Comparison of ENCODE assay signal across 10 cellular contexts in genomic region chr13:75685239-75685697, GRCh38. TPM values are rescaled to one million over a fixed set of nuclear protein-coding genes. Genes with fewer than 3 reads are reported as not detected.
A peak's percentile ranks its signal among the peaks of the same experiment; 100 is the strongest.
DNase-seq lines count a peak whose midpoint lies in the region; ATAC-seq lines count a peak whose summit lies in the region.
"Had no signal": no experiment of that assay in that cellular context is flagged by ENCODE, and none has a peak within 500 bp of the region (broad histone marks: within the 10 kb centered on the region; RNA-seq: fewer than 3 reads in every experiment).

No MANE protein-coding gene starts in this region.

- H3K27me3 ChIP-seq in mesenchymal stem cell (ENCODE audit: control insufficient read depth in 1 of 2, insufficient read depth in 1 of 2, low read length in 2 of 2) = no peaks in the 10 kb centered on the region

- ATAC-seq in GM21447 (IDR thresholded peaks at IDR 0.05; ENCODE audit: unreplicated experiment) (no peak), GM19324 (IDR thresholded peaks at IDR 0.05; ENCODE audit: low FRiP score, unreplicated experiment) (no peak)
- ATAC-seq: activated CD4-positive, CD25-positive, alpha-beta regulatory T cell treated with anti-CD3 and anti-CD28 coated beads, Interleukin-2, amount 50 U/mL, for 24 hours had no signal

- H2BK12ac ChIP-seq in mesenchymal stem cell (ENCODE audit: low read length in 2 of 2) = no peak overlapping the region

- no peak overlapping the region for H3K4me3 ChIP-seq in mesenchymal stem cell (ENCODE audit: insufficient read depth in 1 of 2, low read depth in 1 of 2, low read length in 2 of 2)

- H3K18ac ChIP-seq in mesenchymal stem cell (ENCODE audit: low read depth in 1 of 2, low read length in 2 of 2) = no peak overlapping the region

- H4K91ac ChIP-seq in mesenchymal stem cell (ENCODE audit: low read length) = no peak overlapping the region

- no peak overlapping the region for H2BK120ac ChIP-seq in mesenchymal stem cell (ENCODE audit: low read depth, low read length)

- H3K23ac ChIP-seq in mesenchymal stem cell (ENCODE audit: low read length in 2 of 2) = no peak overlapping the region

- H4K8ac ChIP-seq in mesenchymal stem cell (ENCODE audit: low read length) = no peak overlapping the region

- no peak overlapping the region for H2AFZ ChIP-seq in mesenchymal stem cell (ENCODE audit: low read depth, low read length)

- peak; percentile 68 for DNase-seq in DMS153 (lab: John Stamatoyannopoulos, UW)
- peak; percentile 71 for DNase-seq in HT1080 (ENCODE audit: low read depth)
- peak; percentile 83 for DNase-seq in astrocyte of the hippocampus (ENCODE audit: low read depth, low spot score)
- DNase-seq in mesenchymal stem cell = peak; percentile 90
- DNase-seq in DMS114 treated with DMSO at 0.1 percent for 48 hours (lab: John Stamatoyannopoulos, UW; ENCODE audit: unreplicated experiment) = no peak
- no peak for DNase-seq in substantia nigra (lab: John Stamatoyannopoulos, UW)

- H3K14ac ChIP-seq in mesenchymal stem cell (ENCODE audit: low read length in 2 of 2) = no peak overlapping the region

- no peaks in the 10 kb centered on the region for H3K4me1 ChIP-seq in mesenchymal stem cell (ENCODE audit: control insufficient read depth, insufficient read depth, low read depth, low read length)

- H3K27ac ChIP-seq in mesenchymal stem cell (ENCODE audit: low read length, poor library complexity, severe bottlenecking) (peak overlapping the region; percentile 71), substantia nigra (ENCODE audit: low read depth, low read length, poor library complexity, severe bottlenecking) (no peak overlapping the region)
- H3K27ac ChIP-seq: KMS-11 had no signal

- no peak overlapping the region for H2BK5ac ChIP-seq in mesenchymal stem cell (ENCODE audit: low read depth, low read length, poor library complexity, severe bottlenecking)

- no peaks in the 10 kb centered on the region for H3K9me3 ChIP-seq in mesenchymal stem cell (ENCODE audit: control insufficient read depth, low read length)

- H3K4me2 ChIP-seq in mesenchymal stem cell (ENCODE audit: low read length, poor library complexity, severe bottlenecking) = no peak overlapping the region
- H3K4me2 ChIP-seq: KMS-11 had no signal

- H3K9ac ChIP-seq in mesenchymal stem cell (ENCODE audit: low read length) = peak overlapping the region; percentile 51
- H3K9ac ChIP-seq: KMS-11 had no signal

- H3K36me3 ChIP-seq in mesenchymal stem cell (ENCODE audit: control insufficient read depth in 1 of 2, insufficient read depth in 2 of 2, low read depth in 1 of 2, low read length in 2 of 2) = peaks cover 4 to 6% of the 10 kb centered on the region in 2 experiments

- peak overlapping the region in 1 of 2 experiments; percentile 58 for H3K4ac ChIP-seq in mesenchymal stem cell (ENCODE audit: low read depth in 1 of 2, low read length in 2 of 2)

- no peak overlapping the region for H2BK15ac ChIP-seq in mesenchymal stem cell (ENCODE audit: low read depth, poor library complexity, severe bottlenecking)

- 7% methylated on average over 2 of the region's 2 CpGs for WGBS in mesenchymal stem cell

- no peak overlapping the region for H2AK5ac ChIP-seq in mesenchymal stem cell (ENCODE audit: low read length, severe bottlenecking)

- peaks cover 29% of the 10 kb centered on the region for H3K79me1 ChIP-seq in mesenchymal stem cell (replicated peaks; ENCODE audit: low read length, poor library complexity, severe bottlenecking)

RNA-seq across cellular contexts. Expression of gene LMO7, which starts 49.1 kb away (rescaled TPM):
- 47.1 and 58.1 TPM in 2 replicates for total RNA-seq in HT1080 (2014; rRNA removed; shearing (Covaris generic))
- polyA plus RNA-seq in HT1080 (2015; cell fraction: cytosol; rRNA removed) = 27.6 and 35.0 TPM in 2 replicates
- polyA plus RNA-seq in HT1080 (2015; cell fraction: nucleus; rRNA removed) = 357 and 363 TPM in 2 replicates
- 135 TPM for polyA plus RNA-seq in mesenchymal stem cell (2013, experiment 1 of 2)
- polyA plus RNA-seq in mesenchymal stem cell (2013, experiment 2 of 2) = 129 TPM

Comparison
In these comparisons a context has a peak if more than half of its experiments do, and no peak if none do; other contexts are left out.
1. DNase-seq: peak in DMS153 (single experiment), HT1080 (single experiment), astrocyte of the hippocampus (single experiment) and mesenchymal stem cell (single experiment); none in DMS114 treated with DMSO at 0.1 percent for 48 hours (single experiment) and substantia nigra (0 of 49).